19 cellular contexts compared by ENCODE assay signal in the genomic region with DNA sequence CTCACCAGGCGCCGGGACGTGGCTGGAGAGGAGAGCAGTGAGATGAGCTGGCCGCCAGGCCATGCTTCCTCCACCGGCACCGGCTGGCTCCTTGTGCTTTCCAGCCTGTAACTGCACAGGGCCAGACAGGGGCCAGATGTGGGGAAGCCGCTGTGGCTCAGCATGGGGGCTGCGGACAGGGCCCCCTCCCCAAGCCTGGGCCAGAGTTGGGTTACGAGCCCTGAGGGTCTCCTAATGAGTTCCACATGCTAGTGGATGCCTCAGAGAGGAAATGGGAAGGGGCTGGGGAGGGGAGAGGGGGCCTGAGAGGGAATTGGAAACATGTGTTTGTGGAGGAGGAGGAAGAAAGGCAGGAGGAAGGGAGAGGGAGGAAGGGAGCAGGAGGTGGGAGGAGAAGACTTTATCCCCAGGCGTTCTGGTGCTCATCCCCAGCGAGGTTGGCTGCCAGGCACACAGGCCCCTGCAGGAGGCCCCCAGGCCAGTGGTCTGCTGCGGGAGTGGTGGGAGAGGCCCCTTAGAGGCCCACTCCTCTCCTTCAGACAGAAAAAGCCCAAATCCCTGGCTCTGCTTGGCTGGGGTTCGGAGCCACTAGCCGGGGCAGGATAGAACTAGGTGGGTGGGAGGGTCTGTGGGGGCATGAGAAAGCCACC. TPM values are rescaled to one million over a fixed set of nuclear protein-coding genes. Genes with fewer than 3 reads are reported as not detected.
DNase-seq lines count a peak whose midpoint lies in the region; ATAC-seq, FAIRE-seq and TF ChIP-seq lines count a peak whose summit lies in the region.
"Had no signal": no experiment of that assay in that cellular context is flagged by ENCODE, and none has a peak within 500 bp of the region (broad histone marks: within the 10 kb centered on the region; RNA-seq: fewer than 3 reads in every experiment).

No MANE protein-coding gene starts in this region.

- WGBS in hepatocyte (ENCODE audit: low lambda C conversion rate, missing lambda C conversion rate) = 42% methylated on average over 12 of the region's 14 CpGs

- H3K36me3 Mint-ChIP-seq in HFFc6 (ENCODE audit: low read depth) (no peaks in the 10 kb centered on the region), astrocyte (ENCODE audit: low read depth, unreplicated experiment) (peaks cover 2% of the 10 kb centered on the region)
- H3K36me3 Mint-ChIP-seq in activated T-cell treated with anti-CD3 and anti-CD28 coated beads, Interleukin-2, amount 50 U/mL, for 24 hours (ENCODE audit: low read depth) = no peaks in the 10 kb centered on the region
- H3K36me3 Mint-ChIP-seq: memory B cell had no signal

- peak overlapping the region; percentile 24; the same call in 1 of the 2 replicates for H3K27ac Mint-ChIP-seq in HFFc6
- no peak overlapping the region for H3K27ac Mint-ChIP-seq in astrocyte (ENCODE audit: unreplicated experiment)
- H3K27ac Mint-ChIP-seq in activated T-cell treated with anti-CD3 and anti-CD28 coated beads, Interleukin-2, amount 50 U/mL, for 24 hours = no peak overlapping the region
- H3K27ac Mint-ChIP-seq: activated CD4-positive, alpha-beta T cell treated with anti-CD3 and anti-CD28 coated beads for 36 hours; activated T-helper 2 cell treated with anti-CD3 and anti-CD28 coated beads, Interferon-gamma antibody, Interleukin-2, Interleukin-4, amounts not matched to agents 10 μg/mL and 5 μg/mL and 100 μg/mL, durations not matched to agents 14 hours and 24 hours and 36 hours; effector memory CD8-positive, alpha-beta T cell; memory B cell had no signal

- DNase-seq in HFFc6 = no peak
- no peak for DNase-seq in astrocyte (ENCODE audit: low read depth)
- DNase-seq in hepatocyte (ENCODE audit: low spot score) = peak; percentile 79
- DNase-seq in smooth muscle cell of the brain vasculature (ENCODE audit: low read depth, low spot score) = peak; percentile 40
- no peak for DNase-seq in kidney tubule cell (ENCODE audit: low spot score)
- no peak for DNase-seq in activated T-cell treated with anti-CD3 and anti-CD28 coated beads, Interleukin-2, amount 50 U/mL, for 24 hours
- DNase-seq: activated CD4-positive, alpha-beta T cell treated with anti-CD3 and anti-CD28 coated beads for 36 hours; adrenal gland; effector memory CD8-positive, alpha-beta T cell; NCI-H1105; NCI-H524 treated with DMSO at 0.1 percent for 48 hours; psoas muscle; testis had no signal

- H3K9me3 Mint-ChIP-seq in HFFc6 (no peaks in the 10 kb centered on the region), astrocyte (ENCODE audit: unreplicated experiment) (no peaks in the 10 kb centered on the region)
- H3K9me3 Mint-ChIP-seq in activated T-cell treated with anti-CD3 and anti-CD28 coated beads, Interleukin-2, amount 50 U/mL, for 24 hours = no peaks in the 10 kb centered on the region
- H3K9me3 Mint-ChIP-seq: activated T-helper 2 cell treated with anti-CD3 and anti-CD28 coated beads, Interferon-gamma antibody, Interleukin-2, Interleukin-4, amounts not matched to agents 10 μg/mL and 5 μg/mL and 100 μg/mL, durations not matched to agents 14 hours and 24 hours and 36 hours; effector memory CD8-positive, alpha-beta T cell; GM23338; memory B cell had no signal

- peaks cover 25% of the 10 kb centered on the region for H3K4me1 Mint-ChIP-seq in HFFc6 (ENCODE audit: low read depth)
- H3K4me1 Mint-ChIP-seq in astrocyte (ENCODE audit: low read depth, unreplicated experiment) = no peaks in the 10 kb centered on the region
- H3K4me1 Mint-ChIP-seq in activated T-cell treated with anti-CD3 and anti-CD28 coated beads, Interleukin-2, amount 50 U/mL, for 24 hours (ENCODE audit: low read depth) = peaks cover 5% of the 10 kb centered on the region
- H3K4me1 Mint-ChIP-seq: activated CD4-positive, alpha-beta T cell treated with anti-CD3 and anti-CD28 coated beads for 36 hours; GM23338 had no signal

- H3K4me2 ChIP-seq in astrocyte (ENCODE audit: low read length) (no peak overlapping the region), hepatocyte (peak overlapping the region; percentile 53)
- H3K4me2 ChIP-seq: BLaER1, GM23338 had no signal

- ATAC-seq in GM21381 (IDR thresholded peaks at IDR 0.05; ENCODE audit: unreplicated experiment) = no peak
- ATAC-seq: activated CD4-positive, alpha-beta T cell treated with anti-CD3 and anti-CD28 coated beads for 36 hours; effector memory CD8-positive, alpha-beta T cell; GM23338; psoas muscle had no signal

- FAIRE-seq in astrocyte (lab: Jason Lieb, UNC) = no peak
- FAIRE-seq: TTC549 had no signal

- H2AFZ ChIP-seq in astrocyte (ENCODE audit: low read depth, low read length) (peak overlapping the region; percentile 18), hepatocyte (no peak overlapping the region)
- H2AFZ ChIP-seq: GM23338 had no signal

- H3K4me3 Mint-ChIP-seq in HFFc6 (no peak overlapping the region), astrocyte (ENCODE audit: unreplicated experiment) (no peak overlapping the region)
- no peak overlapping the region for H3K4me3 Mint-ChIP-seq in activated T-cell treated with anti-CD3 and anti-CD28 coated beads, Interleukin-2, amount 50 U/mL, for 24 hours
- H3K4me3 Mint-ChIP-seq: activated CD4-positive, alpha-beta T cell treated with anti-CD3 and anti-CD28 coated beads for 36 hours; effector memory CD8-positive, alpha-beta T cell; GM23338; memory B cell had no signal

- H3K79me2 ChIP-seq in astrocyte (ENCODE audit: insufficient read depth, low read length) = no peaks in the 10 kb centered on the region
- no peaks in the 10 kb centered on the region for H3K79me2 ChIP-seq in hepatocyte

- H3K36me3 ChIP-seq in astrocyte (ENCODE audit: insufficient read depth, low read length) (no peaks in the 10 kb centered on the region), hepatocyte (replicated peaks; ENCODE audit: insufficient read depth, low read depth) (no peaks in the 10 kb centered on the region)
- H3K36me3 ChIP-seq: adrenal gland, BLaER1 had no signal

- no peak overlapping the region for H3K9ac ChIP-seq in astrocyte (ENCODE audit: low read length)
- H3K9ac ChIP-seq: BLaER1 had no signal

- H3K4me3 ChIP-seq in astrocyte (ENCODE audit: insufficient read depth, low read depth, low read length) = no peak overlapping the region
- H3K4me3 ChIP-seq in hepatocyte = no peak overlapping the region
- H3K4me3 ChIP-seq: adrenal gland, BLaER1, GM23338, psoas muscle, testis had no signal

- H3K9me2 ChIP-seq in hepatocyte (replicated peaks; ENCODE audit: insufficient read depth) = no peaks in the 10 kb centered on the region

- H3K27me3 Mint-ChIP-seq in HFFc6 (ENCODE audit: insufficient read depth) = peaks cover 2% of the 10 kb centered on the region
- peaks cover 18% of the 10 kb centered on the region for H3K27me3 Mint-ChIP-seq in astrocyte (ENCODE audit: low read depth, unreplicated experiment)
- H3K27me3 Mint-ChIP-seq in activated T-cell treated with anti-CD3 and anti-CD28 coated beads, Interleukin-2, amount 50 U/mL, for 24 hours = no peaks in the 10 kb centered on the region
- H3K27me3 Mint-ChIP-seq: activated CD4-positive, alpha-beta T cell treated with anti-CD3 and anti-CD28 coated beads for 36 hours; effector memory CD8-positive, alpha-beta T cell; memory B cell had no signal

- no peaks in the 10 kb centered on the region for H3K4me1 ChIP-seq in astrocyte (ENCODE audit: insufficient read depth, low read length)
- peaks cover 24% of the 10 kb centered on the region for H3K4me1 ChIP-seq in hepatocyte (ENCODE audit: insufficient read depth)

- H3K27me3 ChIP-seq in astrocyte (ENCODE audit: insufficient read depth, low read length) (no peaks in the 10 kb centered on the region), hepatocyte (no peaks in the 10 kb centered on the region)
- H3K27me3 ChIP-seq: adrenal gland, BLaER1, testis had no signal

- H4K20me1 ChIP-seq in astrocyte (ENCODE audit: insufficient read depth, low read length) = no peaks in the 10 kb centered on the region
- no peaks in the 10 kb centered on the region for H4K20me1 ChIP-seq in hepatocyte (ENCODE audit: insufficient read depth, poor library complexity, severe bottlenecking)
- H4K20me1 ChIP-seq: BLaER1 had no signal

- no peaks in the 10 kb centered on the region for H3K9me3 ChIP-seq in astrocyte (ENCODE audit: insufficient read depth, low read depth, low read length)
- no peaks in the 10 kb centered on the region for H3K9me3 ChIP-seq in hepatocyte (ENCODE audit: low read depth)
- H3K9me3 ChIP-seq: adrenal gland, BLaER1, psoas muscle, testis had no signal

- H3K27ac ChIP-seq in astrocyte (ENCODE audit: low read depth, low read length) = no peak overlapping the region
- H3K27ac ChIP-seq in hepatocyte = peak overlapping the region; percentile 96
- H3K27ac ChIP-seq: adrenal gland, BLaER1, psoas muscle, testis had no signal

- TF ChIP-seq CTCF in HFFc6 (IDR thresholded peaks at IDR 0.05) = no peak
- no peak for TF ChIP-seq CTCF in astrocyte (IDR thresholded peaks at IDR 0.05; ENCODE audit: insufficient read depth, low read depth, low read length)
- no peak for TF ChIP-seq CTCF in hepatocyte (IDR thresholded peaks at IDR 0.05; ENCODE audit: poor library complexity)

RNA-seq across cellular contexts. Expression of gene DUSP7, which starts 11.8 kb away (rescaled TPM):
- total RNA-seq in HFFc6 (2021; fragmentation: NEBNext Ultra II Directional; extraction: Animal tissue kit (Norgen Biotek cat#: 25700)) = 10 to 100 TPM; 31.7 to 43.3 (median 37.4) TPM
- total RNA-seq in astrocyte (24.2 and 24.9 TPM in 2 replicates), hepatocyte (13.1 and 13.8 TPM in 2 replicates)
- 5.9 and 6.4 TPM in 2 replicates for polyA plus RNA-seq in hepatocyte

Comparison
In these comparisons a context has a peak if more than half of its experiments do, and no peak if none do; other contexts are left out.
1. DNase-seq: peak in hepatocyte (single experiment) and smooth muscle cell of the brain vasculature (single experiment); none in HFFc6 (single experiment), astrocyte (single experiment), kidney tubule cell (single experiment) and activated T-cell treated with anti-CD3 and anti-CD28 coated beads, Interleukin-2, amount 50 U/mL, for 24 hours (single experiment).